24 cellular contexts compared by ENCODE assay signal in the genomic region with DNA sequence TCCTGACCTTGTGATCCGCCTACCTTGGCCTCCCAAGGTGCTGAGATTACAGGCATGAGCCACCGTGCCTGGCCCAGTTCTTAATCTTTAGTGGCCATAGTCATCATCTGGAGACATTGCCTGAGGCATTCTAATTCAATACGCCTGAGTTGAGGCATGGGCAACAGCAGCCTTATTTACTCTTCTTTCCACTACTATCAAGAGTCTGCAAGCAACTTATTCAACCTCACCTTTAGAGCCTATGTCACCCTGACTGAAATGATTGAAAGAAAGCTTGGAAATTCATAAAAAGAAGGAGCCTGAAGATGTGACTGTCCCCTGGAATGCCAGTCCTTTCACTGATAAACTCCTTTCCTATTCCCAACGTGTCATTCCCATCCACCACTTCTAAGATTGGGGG.
"Had no signal": no experiment of that assay in that cellular context is flagged by ENCODE, and none has a peak within 500 bp of the region (broad histone marks: within the 10 kb centered on the region; RNA-seq: fewer than 3 reads in every experiment).

No MANE protein-coding gene starts in this region.

- H3K9me3 ChIP-seq: adrenal gland, breast epithelium, colonic mucosa had no signal

- H3K27me3 ChIP-seq: adrenal gland, breast epithelium, colonic mucosa had no signal

- H3K4me1 ChIP-seq: adrenal gland, breast epithelium, colonic mucosa had no signal

- H3K4me3 ChIP-seq: adrenal gland, breast epithelium, cardiac muscle cell, colonic mucosa had no signal

- H3K36me3 ChIP-seq: adrenal gland, breast epithelium, cardiac muscle cell, colonic mucosa had no signal

- H3K27ac ChIP-seq: adrenal gland, breast epithelium, cardiac muscle cell, colonic mucosa had no signal

- DNase-seq: activated CD4-positive, alpha-beta memory T cell treated with anti-CD3 and anti-CD28 coated beads, Interleukin-2, amount 10 ng/mL, durations not matched to agents 7 days and 5 days; activated CD4-positive, alpha-beta T cell treated with anti-CD3 and anti-CD28 coated beads for 36 hours; activated CD4-positive, alpha-beta T cell treated with anti-CD3 and anti-CD28 coated beads, Interleukin-2, amount 10 ng/mL, durations not matched to agents 24 days and 14 days; activated CD4-positive, alpha-beta T cell treated with anti-CD3 and anti-CD28 coated beads, Interleukin-2, amount 50 U/mL, for 4 hours; activated CD4-positive, CD25-positive, alpha-beta regulatory T cell; activated CD4-positive, CD25-positive, alpha-beta regulatory T cell treated with anti-CD3 and anti-CD28 coated beads, Interleukin-2, amount 50 U/mL, for 72 hours; activated CD8-positive, alpha-beta memory T cell treated with anti-CD3 and anti-CD28 coated beads, Interleukin-2, amount 50 U/mL, for 48 hours; activated effector memory CD4-positive, alpha-beta T cell treated with anti-CD3 and anti-CD28 coated beads, Interleukin-2, amount 50 U/mL, for 16 hours; activated naive CD4-positive, alpha-beta T cell treated with anti-CD3 and anti-CD28 coated beads for 36 hours; activated naive CD8-positive, alpha-beta T cell treated with anti-CD3 and anti-CD28 coated beads for 36 hours; activated naive CD8-positive, alpha-beta T cell treated with anti-CD3 and anti-CD28 coated beads, Interleukin-2, amount 50 U/mL, for 24 hours; activated T-cell treated with anti-CD3 and anti-CD28 coated beads, Interleukin-2, amount 50 U/mL, for 4 hours; adrenal gland; amygdala; aorta; central memory CD4-positive, alpha-beta T cell; cerebellar nuclear complex; colonic mucosa; effector memory CD4-positive, alpha-beta T cell; endodermal cell; foreskin fibroblast; T-helper 2 cell had no signal
